21 cellular contexts compared by ENCODE assay signal in genomic region chr7:126493801-126494200, GRCh38.
"Had no signal": no experiment of that assay in that cellular context is flagged by ENCODE, and none has a peak within 500 bp of the region (broad histone marks: within the 10 kb centered on the region; RNA-seq: fewer than 3 reads in every experiment).

No MANE protein-coding gene starts in this region.

- H3K27me3 ChIP-seq: Peyer's patch had no signal

- H3K36me3 ChIP-seq: Peyer's patch had no signal

- ATAC-seq: activated T-helper 17 cell treated with anti-CD3 and anti-CD28 coated beads, Interleukin-2, amount 50 U/mL, for 72 hours; T-helper 17 cell had no signal

- H3K4me1 ChIP-seq: Peyer's patch had no signal

- H3K4me3 ChIP-seq: Peyer's patch had no signal

- DNase-seq: activated CD4-positive, alpha-beta memory T cell treated with anti-CD3 and anti-CD28 coated beads for 36 hours; activated CD4-positive, alpha-beta T cell treated with anti-CD3 and anti-CD28 coated beads, Interleukin-2, amount 10 ng/mL, durations not matched to agents 7 days and 5 days; activated CD4-positive, CD25-positive, alpha-beta regulatory T cell; activated CD8-positive, alpha-beta memory T cell treated with anti-CD3 and anti-CD28 coated beads for 24 hours; activated gamma-delta T cell; activated naive CD4-positive, alpha-beta T cell treated with anti-CD3 and anti-CD28 coated beads for 36 hours; activated T-cell treated with anti-CD3 and anti-CD28 coated beads, Interleukin-2, amount 50 U/mL, for 48 hours; amygdala; NCI-H1092; NCI-H1417; NCI-H1930; NCI-H2171 treated with DMSO at 0.1 percent for 48 hours; NCI-H226; NCI-H526; NK-92 treated with Interleukin-12 subunit alpha and Interleukin-12 subunit beta, amount 100 ng/mL, for 24 hours; Peyer's patch; SHP77 treated with DMSO at 0.1 percent for 48 hours; T-helper 17 cell; T-helper 9 cell had no signal

- H3K27ac ChIP-seq: Peyer's patch, RWPE1 had no signal
